Comparison of ENCODE assay signal across 1 cellular context in the genomic region with DNA sequence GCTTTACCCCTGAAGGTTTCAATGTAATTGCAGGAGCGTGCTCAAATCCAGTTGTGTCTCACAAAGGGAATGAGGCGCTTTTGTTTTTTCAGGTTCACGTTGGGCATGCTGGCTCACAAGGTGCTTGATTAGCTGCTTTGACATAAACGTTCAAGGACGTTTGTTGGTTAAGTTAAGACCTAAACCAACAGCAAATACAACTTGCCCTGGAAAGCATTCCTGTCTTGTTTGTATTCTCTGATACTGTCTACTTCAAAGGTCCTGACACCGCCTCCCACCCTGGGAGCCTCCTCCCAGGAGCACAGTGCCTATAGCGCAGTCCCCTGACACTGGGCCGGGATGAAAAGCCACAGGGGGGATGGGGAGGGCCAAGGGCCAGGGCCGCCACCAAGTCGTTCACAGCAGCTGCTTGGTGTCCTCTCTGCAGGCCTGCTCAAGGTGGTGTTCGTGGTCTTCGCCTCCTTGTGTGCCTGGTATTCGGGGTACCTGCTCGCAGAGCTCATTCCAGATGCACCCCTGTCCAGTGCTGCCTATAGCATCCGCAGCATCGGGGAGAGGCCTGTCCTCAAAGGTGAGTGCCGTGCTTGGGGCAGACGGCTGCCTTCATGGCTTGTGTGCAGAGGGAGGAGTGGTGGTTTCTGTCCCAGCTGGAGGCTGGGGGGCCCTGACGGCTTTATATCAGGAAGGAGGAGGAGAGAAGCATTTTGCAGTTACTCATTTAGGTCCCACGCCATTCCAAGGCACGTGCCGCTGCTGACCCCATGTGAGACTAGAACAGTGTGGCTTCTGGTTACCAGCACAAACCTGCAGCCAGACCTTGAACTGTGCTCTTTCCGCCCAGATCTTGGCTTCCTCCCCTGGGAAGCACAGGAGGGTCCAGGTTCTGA.
TF ChIP-seq lines count a peak whose summit lies in the region.

No MANE protein-coding gene starts in this region.

TF ChIP-seq in HepG2, 621 proteins besides CTCF, POLR2A, EP300 and RAD21 (continued from another document and continues in another):
- TF ChIP-seq, protein P1, sequence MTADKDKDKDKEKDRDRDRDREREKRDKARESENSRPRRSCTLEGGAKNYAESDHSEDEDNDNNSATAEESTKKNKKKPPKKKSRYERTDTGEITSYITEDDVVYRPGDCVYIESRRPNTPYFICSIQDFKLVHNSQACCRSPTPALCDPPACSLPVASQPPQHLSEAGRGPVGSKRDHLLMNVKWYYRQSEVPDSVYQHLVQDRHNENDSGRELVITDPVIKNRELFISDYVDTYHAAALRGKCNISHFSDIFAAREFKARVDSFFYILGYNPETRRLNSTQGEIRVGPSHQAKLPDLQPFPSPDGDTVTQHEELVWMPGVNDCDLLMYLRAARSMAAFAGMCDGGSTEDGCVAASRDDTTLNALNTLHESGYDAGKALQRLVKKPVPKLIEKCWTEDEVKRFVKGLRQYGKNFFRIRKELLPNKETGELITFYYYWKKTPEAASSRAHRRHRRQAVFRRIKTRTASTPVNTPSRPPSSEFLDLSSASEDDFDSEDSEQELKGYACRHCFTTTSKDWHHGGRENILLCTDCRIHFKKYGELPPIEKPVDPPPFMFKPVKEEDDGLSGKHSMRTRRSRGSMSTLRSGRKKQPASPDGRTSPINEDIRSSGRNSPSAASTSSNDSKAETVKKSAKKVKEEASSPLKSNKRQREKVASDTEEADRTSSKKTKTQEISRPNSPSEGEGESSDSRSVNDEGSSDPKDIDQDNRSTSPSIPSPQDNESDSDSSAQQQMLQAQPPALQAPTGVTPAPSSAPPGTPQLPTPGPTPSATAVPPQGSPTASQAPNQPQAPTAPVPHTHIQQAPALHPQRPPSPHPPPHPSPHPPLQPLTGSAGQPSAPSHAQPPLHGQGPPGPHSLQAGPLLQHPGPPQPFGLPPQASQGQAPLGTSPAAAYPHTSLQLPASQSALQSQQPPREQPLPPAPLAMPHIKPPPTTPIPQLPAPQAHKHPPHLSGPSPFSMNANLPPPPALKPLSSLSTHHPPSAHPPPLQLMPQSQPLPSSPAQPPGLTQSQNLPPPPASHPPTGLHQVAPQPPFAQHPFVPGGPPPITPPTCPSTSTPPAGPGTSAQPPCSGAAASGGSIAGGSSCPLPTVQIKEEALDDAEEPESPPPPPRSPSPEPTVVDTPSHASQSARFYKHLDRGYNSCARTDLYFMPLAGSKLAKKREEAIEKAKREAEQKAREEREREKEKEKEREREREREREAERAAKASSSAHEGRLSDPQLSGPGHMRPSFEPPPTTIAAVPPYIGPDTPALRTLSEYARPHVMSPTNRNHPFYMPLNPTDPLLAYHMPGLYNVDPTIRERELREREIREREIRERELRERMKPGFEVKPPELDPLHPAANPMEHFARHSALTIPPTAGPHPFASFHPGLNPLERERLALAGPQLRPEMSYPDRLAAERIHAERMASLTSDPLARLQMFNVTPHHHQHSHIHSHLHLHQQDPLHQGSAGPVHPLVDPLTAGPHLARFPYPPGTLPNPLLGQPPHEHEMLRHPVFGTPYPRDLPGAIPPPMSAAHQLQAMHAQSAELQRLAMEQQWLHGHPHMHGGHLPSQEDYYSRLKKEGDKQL (CRISPR knock-in tag; IDR thresholded peaks at IDR 0.05; ENCODE audit: low read depth): peak; percentile 92; the same call in 1 of the 2 replicates
- no peak for TF ChIP-seq PHF20 (CRISPR knock-in tag; IDR thresholded peaks at IDR 0.05)
- TF ChIP-seq, protein P2, sequence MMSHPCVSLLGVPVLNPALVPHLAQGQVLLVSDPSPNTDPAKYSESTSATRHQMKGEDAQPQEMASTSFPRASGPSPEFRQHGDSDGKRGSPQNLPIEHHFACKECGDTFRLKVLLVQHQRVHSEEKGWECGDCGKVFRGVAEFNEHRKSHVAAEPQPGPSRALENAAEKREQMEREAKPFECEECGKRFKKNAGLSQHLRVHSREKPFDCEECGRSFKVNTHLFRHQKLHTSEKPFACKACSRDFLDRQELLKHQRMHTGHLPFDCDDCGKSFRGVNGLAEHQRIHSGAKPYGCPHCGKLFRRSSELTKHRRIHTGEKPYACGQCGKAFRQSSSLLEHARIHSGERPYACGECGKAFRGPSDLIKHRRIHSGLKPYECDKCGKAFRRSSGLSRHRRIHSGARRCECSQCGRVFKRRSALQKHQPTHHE (CRISPR knock-in tag; IDR thresholded peaks at IDR 0.05; ENCODE audit: borderline replicate concordance): peak; percentile 86; the same call in 1 of the 2 replicates
- TF ChIP-seq, protein P3, sequence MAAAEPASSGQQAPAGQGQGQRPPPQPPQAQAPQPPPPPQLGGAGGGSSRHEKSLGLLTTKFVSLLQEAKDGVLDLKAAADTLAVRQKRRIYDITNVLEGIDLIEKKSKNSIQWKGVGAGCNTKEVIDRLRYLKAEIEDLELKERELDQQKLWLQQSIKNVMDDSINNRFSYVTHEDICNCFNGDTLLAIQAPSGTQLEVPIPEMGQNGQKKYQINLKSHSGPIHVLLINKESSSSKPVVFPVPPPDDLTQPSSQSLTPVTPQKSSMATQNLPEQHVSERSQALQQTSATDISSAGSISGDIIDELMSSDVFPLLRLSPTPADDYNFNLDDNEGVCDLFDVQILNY (CRISPR knock-in tag; conservative IDR thresholded peaks at IDR 0.05): no peak
- no peak for TF ChIP-seq SP4 (CRISPR knock-in tag; IDR thresholded peaks at IDR 0.05)
- TF ChIP-seq ZNF251 (CRISPR knock-in tag; IDR thresholded peaks at IDR 0.05): no peak
- no peak for TF ChIP-seq ZNF629 (CRISPR knock-in tag; conservative IDR thresholded peaks at IDR 0.05)
- peak; percentile 59; the same call in 1 of the 2 replicates for TF ChIP-seq PHF8 (CRISPR knock-in tag; IDR thresholded peaks at IDR 0.05)
- TF ChIP-seq ZNF44 (CRISPR knock-in tag; IDR thresholded peaks at IDR 0.05): no peak
- peak; percentile 75; the same call in 1 of the 2 replicates for TF ChIP-seq RFXAP (CRISPR knock-in tag; IDR thresholded peaks at IDR 0.05; ENCODE audit: borderline replicate concordance)
- no peak for TF ChIP-seq GABPA (IDR thresholded peaks at IDR 0.05; ENCODE audit: low read depth, low read length)
- TF ChIP-seq GABPA (CRISPR knock-in tag; IDR thresholded peaks at IDR 0.05; ENCODE audit: low read depth): no peak
- 0 out of 2 replicates have a peak, but pooled peaks have one; percentile 62 for TF ChIP-seq ZNF615 (CRISPR knock-in tag; IDR thresholded peaks at IDR 0.05; ENCODE audit: borderline replicate concordance)
- TF ChIP-seq, protein P4, sequence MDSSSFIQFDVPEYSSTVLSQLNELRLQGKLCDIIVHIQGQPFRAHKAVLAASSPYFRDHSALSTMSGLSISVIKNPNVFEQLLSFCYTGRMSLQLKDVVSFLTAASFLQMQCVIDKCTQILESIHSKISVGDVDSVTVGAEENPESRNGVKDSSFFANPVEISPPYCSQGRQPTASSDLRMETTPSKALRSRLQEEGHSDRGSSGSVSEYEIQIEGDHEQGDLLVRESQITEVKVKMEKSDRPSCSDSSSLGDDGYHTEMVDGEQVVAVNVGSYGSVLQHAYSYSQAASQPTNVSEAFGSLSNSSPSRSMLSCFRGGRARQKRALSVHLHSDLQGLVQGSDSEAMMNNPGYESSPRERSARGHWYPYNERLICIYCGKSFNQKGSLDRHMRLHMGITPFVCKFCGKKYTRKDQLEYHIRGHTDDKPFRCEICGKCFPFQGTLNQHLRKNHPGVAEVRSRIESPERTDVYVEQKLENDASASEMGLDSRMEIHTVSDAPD (CRISPR knock-in tag; IDR thresholded peaks at IDR 0.05): no peak
- TF ChIP-seq TBL1XR1 (IDR thresholded peaks at IDR 0.05; ENCODE audit: borderline replicate concordance, low read length, partially characterized antibody): peak; percentile 54
- peak; percentile 90 for TF ChIP-seq HNF4A (CRISPR knock-in tag; IDR thresholded peaks at IDR 0.05)
- no peak for TF ChIP-seq ETV6 (CRISPR knock-in tag; conservative IDR thresholded peaks at IDR 0.05)
- TF ChIP-seq ZNF501 (CRISPR knock-in tag; IDR thresholded peaks at IDR 0.05): no peak
- peak; percentile 91 for TF ChIP-seq TARDBP (CRISPR knock-in tag; IDR thresholded peaks at IDR 0.05)
- TF ChIP-seq ZNF207 (IDR thresholded peaks at IDR 0.05; ENCODE audit: borderline replicate concordance): no peak
- TF ChIP-seq ASH2L (IDR thresholded peaks at IDR 0.05; ENCODE audit: insufficient read length, low read depth, low read length): peak; percentile 81
- TF ChIP-seq PAX8 (CRISPR knock-in tag; IDR thresholded peaks at IDR 0.05; ENCODE audit: borderline replicate concordance): no peak
- TF ChIP-seq, protein P5, sequence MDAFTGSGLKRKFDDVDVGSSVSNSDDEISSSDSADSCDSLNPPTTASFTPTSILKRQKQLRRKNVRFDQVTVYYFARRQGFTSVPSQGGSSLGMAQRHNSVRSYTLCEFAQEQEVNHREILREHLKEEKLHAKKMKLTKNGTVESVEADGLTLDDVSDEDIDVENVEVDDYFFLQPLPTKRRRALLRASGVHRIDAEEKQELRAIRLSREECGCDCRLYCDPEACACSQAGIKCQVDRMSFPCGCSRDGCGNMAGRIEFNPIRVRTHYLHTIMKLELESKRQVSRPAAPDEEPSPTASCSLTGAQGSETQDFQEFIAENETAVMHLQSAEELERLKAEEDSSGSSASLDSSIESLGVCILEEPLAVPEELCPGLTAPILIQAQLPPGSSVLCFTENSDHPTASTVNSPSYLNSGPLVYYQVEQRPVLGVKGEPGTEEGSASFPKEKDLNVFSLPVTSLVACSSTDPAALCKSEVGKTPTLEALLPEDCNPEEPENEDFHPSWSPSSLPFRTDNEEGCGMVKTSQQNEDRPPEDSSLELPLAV (CRISPR knock-in tag; conservative IDR thresholded peaks at IDR 0.05; ENCODE audit: low read depth): no peak
- no peak for TF ChIP-seq MLLT10 (CRISPR knock-in tag; IDR thresholded peaks at IDR 0.05)
- 0 out of 2 replicates have a peak, but pooled peaks have one; percentile 6 for TF ChIP-seq GATAD1 (CRISPR knock-in tag; IDR thresholded peaks at IDR 0.05)
- TF ChIP-seq TMF1 (CRISPR knock-in tag; IDR thresholded peaks at IDR 0.05; ENCODE audit: low read depth): no peak; the same call in 1 of the 2 replicates
- TF ChIP-seq, protein P6, sequence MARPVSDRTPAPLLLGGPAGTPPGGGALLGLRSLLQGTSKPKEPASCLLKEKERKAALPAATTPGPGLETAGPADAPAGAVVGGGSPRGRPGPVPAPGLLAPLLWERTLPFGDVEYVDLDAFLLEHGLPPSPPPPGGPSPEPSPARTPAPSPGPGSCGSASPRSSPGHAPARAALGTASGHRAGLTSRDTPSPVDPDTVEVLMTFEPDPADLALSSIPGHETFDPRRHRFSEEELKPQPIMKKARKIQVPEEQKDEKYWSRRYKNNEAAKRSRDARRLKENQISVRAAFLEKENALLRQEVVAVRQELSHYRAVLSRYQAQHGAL (CRISPR knock-in tag; IDR thresholded peaks at IDR 0.05; ENCODE audit: not compliant biosample characterization): no peak
- TF ChIP-seq, protein P7, sequence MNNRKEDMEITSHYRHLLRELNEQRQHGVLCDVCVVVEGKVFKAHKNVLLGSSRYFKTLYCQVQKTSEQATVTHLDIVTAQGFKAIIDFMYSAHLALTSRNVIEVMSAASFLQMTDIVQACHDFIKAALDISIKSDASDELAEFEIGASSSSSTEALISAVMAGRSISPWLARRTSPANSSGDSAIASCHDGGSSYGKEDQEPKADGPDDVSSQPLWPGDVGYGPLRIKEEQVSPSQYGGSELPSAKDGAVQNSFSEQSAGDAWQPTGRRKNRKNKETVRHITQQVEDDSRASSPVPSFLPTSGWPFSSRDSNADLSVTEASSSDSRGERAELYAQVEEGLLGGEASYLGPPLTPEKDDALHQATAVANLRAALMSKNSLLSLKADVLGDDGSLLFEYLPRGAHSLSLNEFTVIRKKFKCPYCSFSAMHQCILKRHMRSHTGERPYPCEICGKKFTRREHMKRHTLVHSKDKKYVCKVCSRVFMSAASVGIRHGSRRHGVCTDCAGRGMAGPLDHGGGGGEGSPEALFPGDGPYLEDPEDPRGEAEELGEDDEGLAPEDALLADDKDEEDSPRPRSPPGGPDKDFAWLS (CRISPR knock-in tag; IDR thresholded peaks at IDR 0.05; ENCODE audit: borderline replicate concordance): no peak
- TF ChIP-seq, protein P8, sequence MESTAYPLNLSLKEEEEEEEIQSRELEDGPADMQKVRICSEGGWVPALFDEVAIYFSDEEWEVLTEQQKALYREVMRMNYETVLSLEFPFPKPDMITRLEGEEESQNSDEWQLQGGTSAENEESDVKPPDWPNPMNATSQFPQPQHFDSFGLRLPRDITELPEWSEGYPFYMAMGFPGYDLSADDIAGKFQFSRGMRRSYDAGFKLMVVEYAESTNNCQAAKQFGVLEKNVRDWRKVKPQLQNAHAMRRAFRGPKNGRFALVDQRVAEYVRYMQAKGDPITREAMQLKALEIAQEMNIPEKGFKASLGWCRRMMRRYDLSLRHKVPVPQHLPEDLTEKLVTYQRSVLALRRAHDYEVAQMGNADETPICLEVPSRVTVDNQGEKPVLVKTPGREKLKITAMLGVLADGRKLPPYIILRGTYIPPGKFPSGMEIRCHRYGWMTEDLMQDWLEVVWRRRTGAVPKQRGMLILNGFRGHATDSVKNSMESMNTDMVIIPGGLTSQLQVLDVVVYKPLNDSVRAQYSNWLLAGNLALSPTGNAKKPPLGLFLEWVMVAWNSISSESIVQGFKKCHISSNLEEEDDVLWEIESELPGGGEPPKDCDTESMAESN (CRISPR knock-in tag; conservative IDR thresholded peaks at IDR 0.05): no peak; the same call in 1 of the 2 replicates
- no peak for TF ChIP-seq GTF2F1 (IDR thresholded peaks at IDR 0.05; ENCODE audit: low read length)
- no peak for TF ChIP-seq SYNCRIP (IDR thresholded peaks at IDR 0.05; ENCODE audit: insufficient read depth, low read depth, low read length)
- TF ChIP-seq HCFC1 (IDR thresholded peaks at IDR 0.05; ENCODE audit: low read depth, low read length): no peak
- TF ChIP-seq PLRG1 (conservative IDR thresholded peaks at IDR 0.05): no peak
- TF ChIP-seq ZNF878 (CRISPR knock-in tag; IDR thresholded peaks at IDR 0.05): no peak
- 0 out of 2 replicates have a peak, but pooled peaks have one; percentile 2 for TF ChIP-seq HNRNPL (IDR thresholded peaks at IDR 0.05; ENCODE audit: low read depth, low read length)
- no peak; the same call in 1 of the 2 replicates for TF ChIP-seq ZNF546 (CRISPR knock-in tag; conservative IDR thresholded peaks at IDR 0.05)
- no peak for TF ChIP-seq WIZ (CRISPR knock-in tag; IDR thresholded peaks at IDR 0.05)
- peak; percentile 60; the same call in 1 of the 2 replicates for TF ChIP-seq SNAPC2 (CRISPR knock-in tag; IDR thresholded peaks at IDR 0.05)
- TF ChIP-seq ZNF672 (CRISPR knock-in tag; IDR thresholded peaks at IDR 0.05): peak; percentile 83; the same call in 1 of the 2 replicates
- TF ChIP-seq SMARCE1 (IDR thresholded peaks at IDR 0.05; ENCODE audit: borderline replicate concordance): no peak
- peak; percentile 69 for TF ChIP-seq NFIC (IDR thresholded peaks at IDR 0.05; ENCODE audit: low read length)
- no peak for TF ChIP-seq RBM39 (IDR thresholded peaks at IDR 0.05; ENCODE audit: low read depth, low read length, poor library complexity, severe bottlenecking)
- peak; percentile 66 for TF ChIP-seq TAF1 (CRISPR knock-in tag; IDR thresholded peaks at IDR 0.05)
- peak; percentile 71 for TF ChIP-seq NFKBIZ (CRISPR knock-in tag; IDR thresholded peaks at IDR 0.05)
- no peak for TF ChIP-seq ZNF496 (CRISPR knock-in tag; IDR thresholded peaks at IDR 0.05; ENCODE audit: insufficient replicate concordance)
- TF ChIP-seq ZSCAN22 (CRISPR knock-in tag; IDR thresholded peaks at IDR 0.05): no peak
- peak; percentile 14; the same call in 1 of the 2 replicates for TF ChIP-seq SIN3A (IDR thresholded peaks at IDR 0.05; ENCODE audit: borderline replicate concordance, low read depth, low read length)
- TF ChIP-seq ATF7-NPFF (CRISPR knock-in tag; IDR thresholded peaks at IDR 0.05; ENCODE audit: low read depth): peak; percentile 53; the same call in 1 of the 2 replicates
- TF ChIP-seq REL (CRISPR knock-in tag; conservative IDR thresholded peaks at IDR 0.05): 0 out of 2 replicates have a peak, but pooled peaks have one; percentile 38
- no peak for TF ChIP-seq ZNF431 (CRISPR knock-in tag; IDR thresholded peaks at IDR 0.05; ENCODE audit: borderline replicate concordance, low read depth)
- TF ChIP-seq KLF13 (CRISPR knock-in tag; IDR thresholded peaks at IDR 0.05): 0 out of 2 replicates have a peak, but pooled peaks have one; percentile 72
- TF ChIP-seq ZNF891 (CRISPR knock-in tag; IDR thresholded peaks at IDR 0.05): no peak
